In genomic region chr4:15805583-15806517, GRCh38 we compare ENCODE assay signal across 8 cellular contexts. TPM values are rescaled to one million over a fixed set of nuclear protein-coding genes. Genes with fewer than 3 reads are reported as not detected.
DNase-seq lines count a peak whose midpoint lies in the region; ATAC-seq and TF ChIP-seq lines count a peak whose summit lies in the region.

No MANE protein-coding gene starts in this region.

- no TSS peak for BruUV-seq in Panc1 (replicated peaks; lab: Mats Ljungman, UMichigan)

- TF ChIP-seq POLR2A in body of pancreas (IDR thresholded peaks at IDR 0.05) = no peak

- no peak overlapping the region for H3K27ac ChIP-seq in Panc1 (ENCODE audit: low read length)
- H3K27ac ChIP-seq in body of pancreas = no peak overlapping the region

- H3K4me3 ChIP-seq in Panc1 (ENCODE audit: low read depth in 2 of 2, low read length in 2 of 2) (no peak overlapping the region), body of pancreas (no peak overlapping the region)

- CTCF ChIA-PET in Panc1 (lab: Charles Lee) = interaction anchor here (0.6 to 1.7 kb wide), 9 partner anchors 68 to 326 kb away, joined by 3 to 13 read pairs (median 5); partner anchors contain the start of gene BST1

- ATAC-seq in GM21423 (IDR thresholded peaks at IDR 0.05; ENCODE audit: unreplicated experiment) (peak; percentile 36), Panc1 (peak; percentile 82), body of pancreas (no peak)

- 21 to 29% methylated on average over 5 of the region's 5 CpGs for WGBS in body of pancreas, 2 donors

- POLR2A ChIA-PET in Panc1 (lab: Charles Lee) = no interaction called here

- intact Hi-C loops in Panc1 (cut with micrococcal nuclease; ENCODE audit: unreplicated experiment) (loop anchor here (1.0 to 5.0 kb wide), 3 partner anchors 71 to 195 kb away; no protein-coding TSS in a partner anchor), body of pancreas (cut with DNase I) (no loop called here)

- in situ Hi-C loops in KBM-7 (cut with MboI; ENCODE audit: low pct_unique_long_range_greater_than_20kb, low sequenced_read_pairs) (no loop called here), Panc1 (cut with HindIII; ENCODE audit: low pct_unique_long_range_greater_than_20kb, low sequenced_read_pairs) (no loop called here)

- no peaks in the 10 kb centered on the region for H3K9me3 ChIP-seq in Panc1 (ENCODE audit: control insufficient read depth, insufficient read depth, low read depth, low read length)
- H3K9me3 ChIP-seq in body of pancreas = no peaks in the 10 kb centered on the region

- no peaks in the 10 kb centered on the region for H3K4me1 ChIP-seq in Panc1 (ENCODE audit: control insufficient read depth, insufficient read depth, low read length)
- no peaks in the 10 kb centered on the region for H3K4me1 ChIP-seq in body of pancreas

- H3K27me3 ChIP-seq in Panc1 (ENCODE audit: control insufficient read depth, insufficient read depth, low read length) (no peaks in the 10 kb centered on the region), body of pancreas (no peaks in the 10 kb centered on the region)

- DNase-seq in NCI-H1417 (lab: John Stamatoyannopoulos, UW) (peak; percentile 48 to 80 (median 79)), NCI-H1417 treated with DMSO at 0.1 percent for 48 hours (lab: John Stamatoyannopoulos, UW) (no peak), KBM-7 (peak; percentile 37), Panc1 (ENCODE audit: low read depth, low spot score) (peak; percentile 22), body of pancreas (peak; percentile 22 to 54 (median 35)), iPS-NIHi7 (ENCODE audit: extremely low spot score) (peak; percentile 72)
- peak; percentile 35 for DNase-seq in stimulated activated CD4-positive, alpha-beta T cell treated with anti-CD3 and anti-CD28 coated beads, Interleukin-2, amount 100 ng/mL, for 4 hours (ENCODE audit: low read depth)

- no peaks in the 10 kb centered on the region for H3K36me3 ChIP-seq in Panc1 (ENCODE audit: control insufficient read depth, insufficient read depth, low read length)
- no peaks in the 10 kb centered on the region for H3K36me3 ChIP-seq in body of pancreas (replicated peaks in 1 of 2; ENCODE audit: insufficient read depth in 1 of 2, low read depth in 2 of 2)

- TF ChIP-seq CTCF in Panc1 (IDR thresholded peaks at IDR 0.05) (peak; percentile 72), body of pancreas (IDR thresholded peaks at IDR 0.05) (peak; percentile 27 to 75 (median 58))

RNA-seq across cellular contexts. Expression of gene CD38, which starts 27.7 kb away (rescaled TPM):
- total RNA-seq in Panc1 (2021; ENCODE audit: unreplicated experiment) (0.15 TPM), body of pancreas (1 to 10 TPM in 1 of 2 donors, under 1 TPM in 1; 0.78 to 2.6 TPM)
- polyA plus RNA-seq in Panc1 (2012; ENCODE audit: insufficient read length) = not detected
